Comparison of ENCODE assay signal across 1 cellular context in genomic region chr19:51469162-51469561, GRCh38.
TF ChIP-seq lines count a peak whose summit lies in the region.

No MANE protein-coding gene starts in this region.

TF ChIP-seq in K562, 482 proteins besides CTCF, POLR2A, EP300 and RAD21 (continued from another document):
- no peak for TF ChIP-seq ZNF318 (IDR thresholded peaks at IDR 0.05; ENCODE audit: borderline replicate concordance in 1 of 2, low read depth in 1 of 2)
